In genomic region chr10:7795605-7796004, GRCh38 we compare ENCODE assay signal across 16 cellular contexts. TPM values are rescaled to one million over a fixed set of nuclear protein-coding genes. Genes with fewer than 3 reads are reported as not detected.
DNase-seq lines count a peak whose midpoint lies in the region; ATAC-seq and TF ChIP-seq lines count a peak whose summit lies in the region.
"Had no signal": no experiment of that assay in that cellular context is flagged by ENCODE, and none has a peak within 500 bp of the region (broad histone marks: within the 10 kb centered on the region; RNA-seq: fewer than 3 reads in every experiment).

No MANE protein-coding gene starts in this region.

- peaks cover 4% of the 10 kb centered on the region for H3K36me3 Mint-ChIP-seq in T-helper 17 cell (ENCODE audit: low read depth)

- H3K36me3 ChIP-seq in mesendoderm (ENCODE audit: control insufficient read depth, insufficient read depth, low read length) (peaks cover 10% of the 10 kb centered on the region), PC-9 (ENCODE audit: low read depth) (peaks cover 15% of the 10 kb centered on the region)

- WGBS in mesendoderm (ENCODE audit: extremely low coverage, insufficient coverage, low lambda C conversion rate), result no CpG with 5 or more reads among the region's 4 CpGs

- H2BK5ac ChIP-seq in mesendoderm (ENCODE audit: low read length), result no peak overlapping the region

- H3K56ac ChIP-seq in mesendoderm (ENCODE audit: low read length), result no peak overlapping the region

- H3K9me3 ChIP-seq in T-helper 17 cell (ENCODE audit: control insufficient read depth, low read length, poor library complexity, severe bottlenecking) (no peaks in the 10 kb centered on the region), PC-9 (ENCODE audit: insufficient read depth, low read depth) (no peaks in the 10 kb centered on the region)

- peaks cover 30% of the 10 kb centered on the region for H3K79me2 ChIP-seq in mesendoderm (ENCODE audit: control insufficient read depth, insufficient read depth, low read length)
- H3K79me2 ChIP-seq in PC-9 (ENCODE audit: low read depth), result peaks cover 50% of the 10 kb centered on the region

- H3K4me3 ChIP-seq in fibroblast of mammary gland (ENCODE audit: control insufficient read depth, low read depth, low read length) (no peak overlapping the region), mesendoderm (ENCODE audit: low read length) (no peak overlapping the region), PC-9 (no peak overlapping the region)

- peak overlapping the region; percentile 32 for H3K27ac Mint-ChIP-seq in T-helper 17 cell

- no peaks in the 10 kb centered on the region for H3F3A ChIP-seq in PC-9 (ENCODE audit: insufficient read depth, low read depth)

- POLR2A ChIA-PET in PC-9 (lab: Charles Lee; ENCODE audit: unreplicated experiment), result no interaction called here

- H2AFZ ChIP-seq in PC-9, result no peak overlapping the region

- no peaks in the 10 kb centered on the region for H3K27me3 ChIP-seq in mesendoderm (ENCODE audit: insufficient read depth, low read length, poor library complexity)
- H3K27me3 ChIP-seq in PC-9 (ENCODE audit: insufficient read depth, low read depth), result no peaks in the 10 kb centered on the region

- H3K4ac ChIP-seq in mesendoderm (ENCODE audit: low read depth, low read length), result no peak overlapping the region

- H2BK15ac ChIP-seq in mesendoderm (replicated peaks; ENCODE audit: low read depth), result no peak overlapping the region

- no peak overlapping the region for H3K4me3 Mint-ChIP-seq in T-helper 17 cell

- no peak overlapping the region for H3K9ac ChIP-seq in mesendoderm (ENCODE audit: low read length)

- H3K4me2 ChIP-seq in mesendoderm (ENCODE audit: low read length), result no peak overlapping the region
- H3K4me2 ChIP-seq in PC-9, result no peak overlapping the region

- H3K23ac ChIP-seq in mesendoderm (ENCODE audit: low read length), result no peak overlapping the region

- DNase-seq in ELF-1 (ENCODE audit: low read depth, low spot score) (peak; percentile 23), T-helper 17 cell (no peak), fibroblast of mammary gland (ENCODE audit: low read depth) (peak; percentile 15), mesendoderm (peak; percentile 86), PC-9 (no peak), cerebellum (ENCODE audit: low spot score) (no peak), EL (no peak)
- DNase-seq: activated CD4-positive, alpha-beta T cell treated with anti-CD3 and anti-CD28 coated beads for 4 hours; activated naive CD4-positive, alpha-beta T cell; effector CD8-positive, alpha-beta T cell; hypothalamus; NCI-H1436 treated with DMSO at 0.1 percent for 48 hours; NCI-H774; small intestine had no signal

- H3K27ac ChIP-seq in mesendoderm (ENCODE audit: low read depth, low read length), result no peak overlapping the region
- no peak overlapping the region for H3K27ac ChIP-seq in PC-9
- H3K27ac ChIP-seq: C4-2B had no signal

- peaks cover 34% of the 10 kb centered on the region for H3K4me1 Mint-ChIP-seq in T-helper 17 cell

- peaks cover 25% of the 10 kb centered on the region for H4K20me1 ChIP-seq in PC-9 (ENCODE audit: insufficient read depth)

- TF ChIP-seq CTCF in fibroblast of mammary gland (conservative IDR thresholded peaks at IDR 0.05; ENCODE audit: control insufficient read depth, insufficient read depth, low read depth, low read length) (no peak), PC-9 (conservative IDR thresholded peaks at IDR 0.05) (no peak)

- H2BK120ac ChIP-seq in mesendoderm (ENCODE audit: low read depth, low read length), result no peak overlapping the region

- ATAC-seq in T-helper 17 cell, result no peak
- ATAC-seq in GM19035 (IDR thresholded peaks at IDR 0.05; ENCODE audit: unreplicated experiment), result no peak

- H4K5ac ChIP-seq in mesendoderm (ENCODE audit: low read length), result no peak overlapping the region

- H3K4me1 ChIP-seq in mesendoderm (ENCODE audit: control insufficient read depth, low read depth, low read length) (no peaks in the 10 kb centered on the region), PC-9 (replicated peaks; ENCODE audit: insufficient read depth) (no peaks in the 10 kb centered on the region)

- no peak overlapping the region for H4K8ac ChIP-seq in mesendoderm (ENCODE audit: low read depth, low read length)

- no peak overlapping the region for H3K18ac ChIP-seq in mesendoderm (ENCODE audit: low read length)

- CTCF ChIA-PET in PC-9 (lab: Charles Lee), result interaction anchor here (0.7 kb wide), 1 partner anchor 1808 kb away, joined by 4 read pairs; no protein-coding TSS in a partner anchor

- peaks cover 17% of the 10 kb centered on the region for H3K79me1 ChIP-seq in mesendoderm (ENCODE audit: low read length)

- no peaks in the 10 kb centered on the region for H3K27me3 Mint-ChIP-seq in T-helper 17 cell

- H3K9me2 ChIP-seq in PC-9 (ENCODE audit: insufficient read depth), result no peaks in the 10 kb centered on the region

- intact Hi-C loops in PC-9 (cut with micrococcal nuclease; ENCODE audit: unreplicated experiment), result no loop called here

- H2AK5ac ChIP-seq in mesendoderm (ENCODE audit: low read length), result no peak overlapping the region

- BruUV-seq in PC-9 (replicated peaks; lab: Mats Ljungman, UMichigan), result no TSS peak

RNA-seq across cellular contexts. Expression of gene ATP5F1C, which starts 7.6 kb away (rescaled TPM):
- total RNA-seq in T-helper 17 cell (100 to 1,000 TPM; 115 to 117 TPM), PC-9 (2021) (282 and 284 TPM in 2 replicates), cerebellum (166 TPM)
- 435 TPM for polyA plus RNA-seq in mesendoderm (2013, experiment 1 of 2)
- 440 TPM for polyA plus RNA-seq in mesendoderm (2013, experiment 2 of 2)

RNA-seq across cellular contexts. Expression of gene KIN, which starts 7.8 kb away (rescaled TPM):
- total RNA-seq in T-helper 17 cell, result 1 to 10 TPM; 6.3 to 8.6 TPM
- polyA plus RNA-seq in mesendoderm (2013, experiment 1 of 2), result 20.3 TPM
- 21.7 TPM for polyA plus RNA-seq in mesendoderm (2013, experiment 2 of 2)
- total RNA-seq in PC-9 (2021), result 7.5 and 10.4 TPM in 2 replicates
- total RNA-seq in cerebellum, result 11.1 TPM

RNA-seq across cellular contexts. Expression of gene TAF3, which starts 22.7 kb away (rescaled TPM):
- total RNA-seq in T-helper 17 cell (10 to 100 TPM; 17.0 to 18.4 TPM), PC-9 (2021) (7.2 and 7.7 TPM in 2 replicates), cerebellum (3.2 TPM)
- 12.7 TPM for polyA plus RNA-seq in mesendoderm (2013, experiment 1 of 2)
- 13.3 TPM for polyA plus RNA-seq in mesendoderm (2013, experiment 2 of 2)

Comparison
In these comparisons a context has a peak if more than half of its experiments do, and no peak if none do; other contexts are left out.
1. DNase-seq: peak in ELF-1 (single experiment), fibroblast of mammary gland (single experiment) and mesendoderm (single experiment); none in T-helper 17 cell (0 of 3), PC-9 (0 of 2), cerebellum (single experiment) and EL (single experiment).